In genomic region chr17:7477392-7478275, GRCh38 we compare ENCODE assay signal across 8 cellular contexts. TPM values are rescaled to one million over a fixed set of nuclear protein-coding genes. Genes with fewer than 3 reads are reported as not detected.
DNase-seq lines count a peak whose midpoint lies in the region; ATAC-seq and TF ChIP-seq lines count a peak whose summit lies in the region.

No MANE protein-coding gene starts in this region.

- peak; percentile 38 for ATAC-seq in left lung
- ATAC-seq in stimulated activated naive CD8-positive, alpha-beta T cell treated with anti-CD3 and anti-CD28 coated beads, Interleukin-15, Interleukin-2, amounts not matched to agents 100 U/mL and 50 U/mL, for 24 hours, result peak; percentile 38

- peak overlapping the region; percentile 78 to 86 for H3K4me3 ChIP-seq in left lung

- peaks cover 32 to 59% of the 10 kb centered on the region in 2 donors for H3K4me1 ChIP-seq in left lung

- in situ Hi-C loops in G401 (cut with HindIII; ENCODE audit: low sequenced_read_pairs), result loop anchor here (25.0 kb wide), 1 partner anchor 90 kb away; the partner anchor contains the start of genes PLSCR3 and TNK1

- DNase-seq in G401 (ENCODE audit: low spot score), result peak; percentile 58
- DNase-seq in SK-N-DZ (ENCODE audit: low spot score), result peak; percentile 46
- peak; percentile 56 to 81 for DNase-seq in left lung
- peak; percentile 62 for DNase-seq in stimulated activated naive CD8-positive, alpha-beta T cell treated with anti-CD3 and anti-CD28 coated beads, Interleukin-15, Interleukin-2, amounts not matched to agents 100 U/mL and 50 U/mL, for 24 hours
- no peak for DNase-seq in GDM1 (lab: John Stamatoyannopoulos, UW)
- no peak for DNase-seq in mesenteric fat pad (ENCODE audit: low spot score)
- DNase-seq in DMS53 (lab: John Stamatoyannopoulos, UW), result no peak

- TF ChIP-seq CTCF in left lung (IDR thresholded peaks at IDR 0.05), result no peak

- H3K27ac ChIP-seq in cingulate gyrus (ENCODE audit: low read depth, low read length) (peak overlapping the region; percentile 98), left lung (peak overlapping the region; percentile 93 to 100)

- intact Hi-C loops in left lung (cut with DNase I), result no loop called here

- H3K36me3 ChIP-seq in left lung, result no peaks in the 10 kb centered on the region

- H3K9me3 ChIP-seq in left lung, result no peaks in the 10 kb centered on the region

- no peaks in the 10 kb centered on the region for H3K27me3 ChIP-seq in left lung

RNA-seq across cellular contexts. Expression of gene ZBTB4, which starts 1.8 kb away (rescaled TPM):
- 4.1 and 4.4 TPM in 2 replicates for total RNA-seq in G401 (2014; rRNA removed; shearing (Covaris generic))
- 3.5 and 4.8 TPM in 2 replicates for polyA plus RNA-seq in SK-N-DZ (2014; cell fraction: cytosol; rRNA removed)
- 6.6 and 11.6 TPM in 2 replicates for polyA plus RNA-seq in SK-N-DZ (2014; cell fraction: nucleus; rRNA removed)
- total RNA-seq in left lung, result 10 to 100 TPM; 46.2 to 63.2 TPM
- total RNA-seq in mesenteric fat pad, result 72.5 TPM

RNA-seq across cellular contexts. Expression of gene SLC35G6, which starts 3.6 kb away (rescaled TPM):
- not detected in 2 replicates for total RNA-seq in G401 (2014; rRNA removed; shearing (Covaris generic))
- polyA plus RNA-seq in SK-N-DZ (2014; cell fraction: cytosol; rRNA removed), result not detected in 2 replicates
- polyA plus RNA-seq in SK-N-DZ (2014; cell fraction: nucleus; rRNA removed), result not detected in 2 replicates
- total RNA-seq in left lung (not detected), mesenteric fat pad (not detected)

RNA-seq across cellular contexts. Expression of gene POLR2A, which starts 6.5 kb away (rescaled TPM):
- 52.7 and 52.8 TPM in 2 replicates for total RNA-seq in G401 (2014; rRNA removed; shearing (Covaris generic))
- polyA plus RNA-seq in SK-N-DZ (2014; cell fraction: cytosol; rRNA removed), result 14.2 and 25.5 TPM in 2 replicates
- 10.4 and 55.0 TPM in 2 replicates for polyA plus RNA-seq in SK-N-DZ (2014; cell fraction: nucleus; rRNA removed)
- total RNA-seq in left lung (100 to 1,000 TPM in 1 of 2 donors, 10 to 100 TPM in 1; 90.8 to 116 TPM), mesenteric fat pad (102 TPM)

RNA-seq across cellular contexts. Expression of gene CHRNB1, which starts 32.8 kb away (rescaled TPM):
- total RNA-seq in G401 (2014; rRNA removed; shearing (Covaris generic)), result 7.6 and 24.0 TPM in 2 replicates
- polyA plus RNA-seq in SK-N-DZ (2014; cell fraction: cytosol; rRNA removed), result 11.4 and 13.7 TPM in 2 replicates
- polyA plus RNA-seq in SK-N-DZ (2014; cell fraction: nucleus; rRNA removed), result 1.5 and 3.1 TPM in 2 replicates
- 10 to 100 TPM; 10.6 to 12.1 TPM for total RNA-seq in left lung
- total RNA-seq in mesenteric fat pad, result 6.8 TPM

RNA-seq across cellular contexts. Expression of gene FGF11, which starts 38.3 kb away (rescaled TPM):
- 20.4 and 24.2 TPM in 2 replicates for total RNA-seq in G401 (2014; rRNA removed; shearing (Covaris generic))
- 9.2 and 10.7 TPM in 2 replicates for polyA plus RNA-seq in SK-N-DZ (2014; cell fraction: cytosol; rRNA removed)
- polyA plus RNA-seq in SK-N-DZ (2014; cell fraction: nucleus; rRNA removed), result 5.3 and 9.8 TPM in 2 replicates
- total RNA-seq in left lung, result 1 to 10 TPM in 1 of 2 donors, under 1 TPM in 1; 0.97 to 1.7 TPM
- 2.4 TPM for total RNA-seq in mesenteric fat pad

Comparison
In these comparisons a context has a peak if more than half of its experiments do, and no peak if none do; other contexts are left out.
1. DNase-seq: peak in G401 (single experiment), SK-N-DZ (single experiment), left lung (2 of 2) and stimulated activated naive CD8-positive, alpha-beta T cell treated with anti-CD3 and anti-CD28 coated beads, Interleukin-15, Interleukin-2, amounts not matched to agents 100 U/mL and 50 U/mL, for 24 hours (single experiment); none in GDM1 (single experiment), mesenteric fat pad (single experiment) and DMS53 (single experiment).